20 cellular contexts compared by ENCODE assay signal in genomic region chr22:23408321-23408720, GRCh38.
"Had no signal": no experiment of that assay in that cellular context is flagged by ENCODE, and none has a peak within 500 bp of the region (broad histone marks: within the 10 kb centered on the region; RNA-seq: fewer than 3 reads in every experiment).

No MANE protein-coding gene starts in this region.

- H3K9me3 Mint-ChIP-seq: activated B cell treated with CpG ODN at 0.5 μM for 24 hours; activated CD8-positive, alpha-beta T cell treated with anti-CD3 and anti-CD28 coated beads for 36 hours; activated T-cell treated with anti-CD3 and anti-CD28 coated beads, Interleukin-2, amount 50 U/mL, for 4 hours; activated T-helper 17 cell treated with anti-CD3 and anti-CD28 coated beads, Interleukin-2, amount 50 U/mL, for 72 hours had no signal

- H3K27me3 Mint-ChIP-seq: activated B cell treated with CpG ODN at 0.5 μM for 24 hours; activated CD8-positive, alpha-beta T cell treated with anti-CD3 and anti-CD28 coated beads for 36 hours; activated T-helper 17 cell treated with anti-CD3 and anti-CD28 coated beads, Interleukin-2, amount 50 U/mL, for 72 hours; progenitor cell of endocrine pancreas had no signal

- H3K27ac Mint-ChIP-seq: activated B cell treated with CpG ODN at 0.5 μM for 24 hours; activated CD8-positive, alpha-beta T cell treated with anti-CD3 and anti-CD28 coated beads for 36 hours; activated T-helper 17 cell treated with anti-CD3 and anti-CD28 coated beads, Interleukin-2, amount 50 U/mL, for 72 hours; nephron progenitor cell; progenitor cell of endocrine pancreas had no signal

- H3K4me3 ChIP-seq: left lung, lower lobe of right lung, ovary, right lobe of liver, testis, transverse colon had no signal

- H3K4me3 Mint-ChIP-seq: activated B cell treated with CpG ODN at 0.5 μM for 24 hours; activated CD8-positive, alpha-beta T cell treated with anti-CD3 and anti-CD28 coated beads for 36 hours; activated T-cell treated with anti-CD3 and anti-CD28 coated beads, Interleukin-2, amount 50 U/mL, for 4 hours; activated T-helper 17 cell treated with anti-CD3 and anti-CD28 coated beads, Interleukin-2, amount 50 U/mL, for 72 hours; nephron progenitor cell had no signal

- DNase-seq: activated B cell treated with CpG ODN at 0.5 μM for 24 hours; activated CD4-positive, alpha-beta T cell treated with anti-CD3 and anti-CD28 coated beads, Interleukin-2, amount 50 U/mL, for 1 hour; activated CD8-positive, alpha-beta T cell treated with anti-CD3 and anti-CD28 coated beads for 36 hours; activated gamma-delta T cell treated with Interleukin-2 at 50 U/mL for 16 hours; activated naive CD4-positive, alpha-beta T cell treated with anti-CD3 and anti-CD28 coated beads, Interleukin-2, amount 50 U/mL, for 16 hours; activated T-cell treated with anti-CD3 and anti-CD28 coated beads, Interleukin-2, amount 50 U/mL, for 4 hours; amniotic stem cell; central memory CD4-positive, alpha-beta T cell; left lung; lower lobe of right lung; nephron progenitor cell; right lobe of liver; stimulated activated CD4-positive, alpha-beta T cell treated with anti-CD3 and anti-CD28 coated beads, Interleukin-2, amount 100 ng/mL, for 48 hours; stimulated activated naive CD8-positive, alpha-beta T cell treated with anti-CD3 and anti-CD28 coated beads, Interleukin-15, Interleukin-2, amounts not matched to agents 100 U/mL and 50 U/mL, for 24 hours; T-helper 2 cell; testis; transverse colon had no signal

- H3K4me1 ChIP-seq: left lung, lower lobe of right lung, right lobe of liver, testis had no signal

- ATAC-seq: activated CD8-positive, alpha-beta T cell treated with anti-CD3 and anti-CD28 coated beads for 36 hours; activated T-cell treated with anti-CD3 and anti-CD28 coated beads, Interleukin-2, amount 50 U/mL, for 4 hours; activated T-helper 17 cell treated with anti-CD3 and anti-CD28 coated beads, Interleukin-2, amount 50 U/mL, for 72 hours; left lung; lower lobe of right lung; right lobe of liver; stimulated activated naive CD8-positive, alpha-beta T cell treated with anti-CD3 and anti-CD28 coated beads, Interleukin-15, Interleukin-2, amounts not matched to agents 100 U/mL and 50 U/mL, for 24 hours had no signal

- H3K4me1 Mint-ChIP-seq: activated T-helper 17 cell treated with anti-CD3 and anti-CD28 coated beads, Interleukin-2, amount 50 U/mL, for 72 hours had no signal

- H3K27ac ChIP-seq: left lung, lower lobe of right lung, ovary, right lobe of liver, testis, transverse colon had no signal

- H3K9me3 ChIP-seq: left lung, lower lobe of right lung, ovary, right lobe of liver, testis, transverse colon had no signal

- H3K27me3 ChIP-seq: left lung, ovary, right lobe of liver, testis, transverse colon had no signal

- H3K36me3 ChIP-seq: left lung, lower lobe of right lung, ovary, right lobe of liver, transverse colon had no signal
